Comparison of ENCODE assay signal across 26 cellular contexts in genomic region chr4:114267976-114268375, GRCh38.
DNase-seq lines count a peak whose midpoint lies in the region; ATAC-seq, FAIRE-seq and TF ChIP-seq lines count a peak whose summit lies in the region.
"Had no signal": no experiment of that assay in that cellular context is flagged by ENCODE, and none has a peak within 500 bp of the region (broad histone marks: within the 10 kb centered on the region; RNA-seq: fewer than 3 reads in every experiment).

No MANE protein-coding gene starts in this region.

- no peak overlapping the region for H3K4me3 Mint-ChIP-seq in MCF 10A (ENCODE audit: unreplicated experiment)
- H3K4me3 Mint-ChIP-seq: B cell; CD4-positive, CD25-positive, alpha-beta regulatory T cell; CD8-positive, alpha-beta memory T cell; HFFc6; IgD-negative memory B cell had no signal

- TF ChIP-seq POLR2A in breast epithelium (IDR thresholded peaks at IDR 0.05): no peak

- no peak overlapping the region for H3K27ac ChIP-seq in breast epithelium
- H3K27ac ChIP-seq: 22Rv1; A549; BLaER1 treated with 17β-estradiol and CSF1 and Interleukin-3, amounts not matched to agents 10 nM and 100 nM; HL-60 had no signal

- no peaks in the 10 kb centered on the region for H3K4me1 ChIP-seq in breast epithelium

- intact Hi-C loops in MCF 10A (cut with micrococcal nuclease): no loop called here
- intact Hi-C loops in breast epithelium (cut with DNase I; ENCODE audit: low total_unique reads): no loop called here
- intact Hi-C loops in left ventricle myocardium superior (cut with micrococcal nuclease): no loop called here

- no peak overlapping the region for H3K27ac Mint-ChIP-seq in MCF 10A (ENCODE audit: low read depth, unreplicated experiment)
- H3K27ac Mint-ChIP-seq: B cell; CD4-positive, CD25-positive, alpha-beta regulatory T cell; HFFc6; IgD-negative memory B cell had no signal

- H3K27me3 Mint-ChIP-seq in MCF 10A (ENCODE audit: insufficient read depth, unreplicated experiment): no peaks in the 10 kb centered on the region
- H3K27me3 Mint-ChIP-seq: B cell; CD4-positive, CD25-positive, alpha-beta regulatory T cell; CD8-positive, alpha-beta memory T cell; IgD-negative memory B cell had no signal

- no peaks in the 10 kb centered on the region for H3K36me3 ChIP-seq in breast epithelium
- H3K36me3 ChIP-seq: BLaER1 treated with 17β-estradiol and CSF1 and Interleukin-3, amounts not matched to agents 10 nM and 100 nM had no signal

- H3K4me1 Mint-ChIP-seq in MCF 10A (ENCODE audit: insufficient read depth, unreplicated experiment): peaks cover 32% of the 10 kb centered on the region
- H3K4me1 Mint-ChIP-seq: B cell had no signal

- no peaks in the 10 kb centered on the region for H3K36me3 Mint-ChIP-seq in MCF 10A (ENCODE audit: insufficient read depth, unreplicated experiment)
- H3K36me3 Mint-ChIP-seq: CD4-positive, CD25-positive, alpha-beta regulatory T cell; CD8-positive, alpha-beta memory T cell; IgD-negative memory B cell had no signal

- H3K9me3 Mint-ChIP-seq in MCF 10A (ENCODE audit: unreplicated experiment): no peaks in the 10 kb centered on the region
- H3K9me3 Mint-ChIP-seq: CD4-positive, CD25-positive, alpha-beta regulatory T cell; CD8-positive, alpha-beta memory T cell; HFFc6; IgD-negative memory B cell had no signal

- TF ChIP-seq CTCF in MCF 10A (IDR thresholded peaks at IDR 0.05; ENCODE audit: unreplicated experiment): no peak
- TF ChIP-seq CTCF in breast epithelium (IDR thresholded peaks at IDR 0.05): no peak

- H3K4me3 ChIP-seq in breast epithelium: no peak overlapping the region
- H3K4me3 ChIP-seq: A549; BLaER1 treated with 17β-estradiol and CSF1 and Interleukin-3, amounts not matched to agents 10 nM and 100 nM had no signal

- no peak for FAIRE-seq in GM19239 (lab: Jason Lieb, UNC)
- FAIRE-seq: A549, D721Med, GM12892, GM18507, HTR-8/SVneo had no signal

- no TSS peak for BruUV-seq in MCF 10A (replicated peaks; lab: Mats Ljungman, UMichigan)

- H3K9me3 ChIP-seq in breast epithelium: no peaks in the 10 kb centered on the region
- H3K9me3 ChIP-seq: A549; BLaER1 treated with 17β-estradiol and CSF1 and Interleukin-3, amounts not matched to agents 10 nM and 100 nM had no signal

- POLR2A ChIA-PET in MCF 10A (lab: Yijun Ruan, JAX): interaction anchor here (0.5 to 1.0 kb wide), 2 partner anchors 51 to 325 kb away, joined by 3 read pairs; no protein-coding TSS in a partner anchor

- no peaks in the 10 kb centered on the region for H3K27me3 ChIP-seq in breast epithelium
- H3K27me3 ChIP-seq: BLaER1 treated with 17β-estradiol and CSF1 and Interleukin-3, amounts not matched to agents 10 nM and 100 nM had no signal

- no peak for ATAC-seq in left ventricle myocardium superior
- ATAC-seq: A549, HCT116 had no signal

- CTCF ChIA-PET in MCF 10A (lab: Yijun Ruan, JAX): no interaction called here

- DNase-seq in MCF 10A (ENCODE audit: unreplicated experiment) (peak; percentile 26), breast epithelium (ENCODE audit: low spot score in 2 of 2) (no peak), amniotic epithelial cell (ENCODE audit: low read depth) (peak; percentile 25), fibroblast of gingiva (ENCODE audit: low read depth) (peak; percentile 47), left ventricle myocardium superior (no peak), iPS-NIHi7 (ENCODE audit: extremely low spot score) (no peak), NCI-H1694 (lab: John Stamatoyannopoulos, UW) (no peak), GM19239 (ENCODE audit: insufficient read length, low spot score) (no peak)
- DNase-seq: CD4-positive, CD25-positive, alpha-beta regulatory T cell; CD8-positive, alpha-beta memory T cell; COR-L47; GDM1; GOT3; H7; HFFc6 had no signal

Comparison
In these comparisons a context has a peak if more than half of its experiments do, and no peak if none do; other contexts are left out.
1. DNase-seq: peak in MCF 10A (single experiment), amniotic epithelial cell (single experiment) and fibroblast of gingiva (single experiment); none in breast epithelium (0 of 2), left ventricle myocardium superior (single experiment), iPS-NIHi7 (single experiment), NCI-H1694 (single experiment) and GM19239 (single experiment).